Comparison of ENCODE assay signal across 26 cellular contexts in the genomic region with DNA sequence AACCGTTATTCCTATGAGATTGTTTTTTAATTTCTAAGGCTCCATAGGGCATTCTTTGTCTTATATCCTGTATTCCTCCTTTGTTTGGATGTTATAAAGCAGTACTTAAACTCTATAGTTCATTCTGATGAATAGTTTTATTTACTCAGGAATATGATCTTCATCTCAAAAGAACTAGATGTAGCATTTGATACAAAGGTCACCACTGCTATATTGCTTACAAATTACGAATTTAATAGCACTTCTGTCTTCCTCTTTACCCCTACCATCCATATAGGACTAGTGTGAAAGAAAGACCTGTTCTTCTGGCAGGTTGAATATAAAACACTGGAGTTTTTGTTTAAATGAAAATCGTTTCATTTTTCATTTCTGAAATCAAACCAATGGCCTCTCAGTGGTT.
"Had no signal": no experiment of that assay in that cellular context is flagged by ENCODE, and none has a peak within 500 bp of the region (broad histone marks: within the 10 kb centered on the region; RNA-seq: fewer than 3 reads in every experiment).

No MANE protein-coding gene starts in this region.

- H3K27ac ChIP-seq: adrenal gland, body of pancreas, breast epithelium, PC-9, VCaP had no signal

- DNase-seq: activated B cell treated with CpG ODN at 0.5 μM for 24 hours; activated CD4-positive, alpha-beta memory T cell treated with anti-CD3 and anti-CD28 coated beads for 36 hours; activated CD4-positive, alpha-beta T cell treated with anti-CD3 and anti-CD28 coated beads for 4 hours; activated CD4-positive, alpha-beta T cell treated with anti-CD3 and anti-CD28 coated beads, Interleukin-2, amount 50 U/mL, for 1 hour; activated CD4-positive, CD25-positive, alpha-beta regulatory T cell treated with anti-CD3 and anti-CD28 coated beads, Interleukin-2, amount 50 U/mL, for 72 hours; activated CD8-positive, alpha-beta memory T cell treated with anti-CD3 and anti-CD28 coated beads, Interleukin-2, amount 50 U/mL, for 4 hours; activated gamma-delta T cell treated with Interleukin-2 at 50 U/mL for 16 hours; activated naive CD4-positive, alpha-beta T cell treated with anti-CD3 and anti-CD28 coated beads for 36 hours; activated T-cell treated with anti-CD3 and anti-CD28 coated beads for 4 hours; activated T-cell treated with anti-CD3 and anti-CD28 coated beads, Interleukin-2, amount 50 U/mL, for 4 hours; adrenal gland; body of pancreas; caudate nucleus; cerebellar nuclear complex; cortex of kidney; NCI-H1436; NCI-H1930; NCI-H345; PC-9; Right ventricle myocardium superior; T-helper 1 cell; T-helper 2 cell; T-helper 9 cell had no signal

- H3K9me3 ChIP-seq: adrenal gland, body of pancreas, breast epithelium had no signal

- H3K4me1 ChIP-seq: adrenal gland, body of pancreas, breast epithelium had no signal

- H3K27me3 ChIP-seq: adrenal gland, body of pancreas, breast epithelium had no signal

- H2AFZ ChIP-seq: PC-9 had no signal

- ATAC-seq: activated naive CD4-positive, alpha-beta T cell treated with anti-CD3 and anti-CD28 coated beads, Interleukin-2, amount 50 U/mL, for 72 hours; activated T-cell treated with anti-CD3 and anti-CD28 coated beads, Interleukin-2, amount 50 U/mL, for 4 hours; body of pancreas had no signal

- H3K36me3 ChIP-seq: adrenal gland, breast epithelium had no signal

- H3K4me3 ChIP-seq: adrenal gland, body of pancreas, breast epithelium, PC-9 had no signal

- H3K4me2 ChIP-seq: PC-9 had no signal
